Comparison of ENCODE assay signal across 27 cellular contexts in the genomic region with DNA sequence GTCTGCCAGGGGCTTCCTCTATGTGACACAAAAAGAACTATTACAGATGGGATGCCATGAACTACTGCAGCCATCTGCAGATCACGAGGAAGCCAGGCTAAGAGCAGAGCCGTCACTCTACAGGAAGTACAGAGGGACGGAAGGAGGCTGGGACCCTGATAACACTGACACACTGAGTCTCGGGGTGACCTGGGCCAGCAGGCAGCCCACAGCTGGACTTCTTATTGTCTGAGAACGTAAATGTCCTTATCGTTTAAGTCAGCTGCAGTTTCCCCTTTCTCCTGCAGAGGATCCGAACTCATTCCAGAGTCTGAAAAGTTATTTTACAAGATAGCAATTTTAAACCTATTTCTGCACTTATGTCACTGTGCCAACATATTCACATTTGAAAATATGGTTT. TPM values are rescaled to one million over a fixed set of nuclear protein-coding genes. Genes with fewer than 3 reads are reported as not detected.
DNase-seq lines count a peak whose midpoint lies in the region; TF ChIP-seq lines count a peak whose summit lies in the region.
"Had no signal": no experiment of that assay in that cellular context is flagged by ENCODE, and none has a peak within 500 bp of the region (broad histone marks: within the 10 kb centered on the region; RNA-seq: fewer than 3 reads in every experiment).

No MANE protein-coding gene starts in this region.

- H3K9me3 Mint-ChIP-seq in HFFc6 = no peaks in the 10 kb centered on the region
- H3K9me3 Mint-ChIP-seq in glutamatergic neuron (ENCODE audit: unreplicated experiment) = peaks cover 1% of the 10 kb centered on the region
- H3K9me3 Mint-ChIP-seq: activated naive CD8-positive, alpha-beta T cell treated with anti-CD3 and anti-CD28 coated beads, Interleukin-2, amount 50 U/mL, for 24 hours; brain; dendritic cell treated with granulocyte-macrophage colony-stimulating factor and Interleukin-4, amounts not matched to agents 40 ng/mL and 50 ng/mL, for 4 days; natural killer cell had no signal

- TF ChIP-seq POLR2A in Peyer's patch (IDR thresholded peaks at IDR 0.05) = no peak

- peaks cover 0 to 98% (median 2%) of the 10 kb centered on the region in 3 donors for H3K36me3 ChIP-seq in Peyer's patch
- H3K36me3 ChIP-seq: uterus had no signal

- peaks cover 7% of the 10 kb centered on the region; the same call in 1 of the 2 replicates for H3K4me1 Mint-ChIP-seq in HFFc6 (ENCODE audit: low read depth)
- no peaks in the 10 kb centered on the region for H3K4me1 Mint-ChIP-seq in glutamatergic neuron (ENCODE audit: low read depth, unreplicated experiment)
- H3K4me1 Mint-ChIP-seq: activated naive CD8-positive, alpha-beta T cell treated with anti-CD3 and anti-CD28 coated beads, Interleukin-2, amount 50 U/mL, for 24 hours; brain; natural killer cell had no signal

- H3K27ac ChIP-seq in Peyer's patch = no peak overlapping the region
- H3K27ac ChIP-seq: RWPE1, uterus had no signal

- H3K36me3 Mint-ChIP-seq in HFFc6 (ENCODE audit: low read depth) (peaks cover 40% of the 10 kb centered on the region), glutamatergic neuron (ENCODE audit: unreplicated experiment) (peaks cover 11% of the 10 kb centered on the region)

- no peaks in the 10 kb centered on the region for H3K4me1 ChIP-seq in Peyer's patch
- H3K4me1 ChIP-seq: HAP-1, uterus had no signal

- no peaks in the 10 kb centered on the region for H3K27me3 ChIP-seq in Peyer's patch
- H3K27me3 ChIP-seq: uterus had no signal

- DNase-seq in AG10803 (ENCODE audit: low read depth) (no peak), HFFc6 (no peak), cardiac fibroblast (ENCODE audit: low read depth in 2 of 2) (peak in 1 of 2 donors; percentile 50), glutamatergic neuron (no peak), NCI-H345 treated with DMSO at 0.1 percent for 48 hours (lab: John Stamatoyannopoulos, UW; ENCODE audit: unreplicated experiment) (no peak), NCI-H748 treated with DMSO at 0.1 percent for 48 hours (lab: John Stamatoyannopoulos, UW) (no peak), GM19238 (ENCODE audit: insufficient read length, low spot score) (no peak), Peyer's patch (no peak)
- DNase-seq: activated CD8-positive, alpha-beta T cell treated with anti-CD3 and anti-CD28 coated beads for 36 hours; activated effector memory CD4-positive, alpha-beta T cell treated with Interleukin-2 at 50 U/mL for 16 hours; activated naive CD8-positive, alpha-beta T cell treated with anti-CD3 and anti-CD28 coated beads, Interleukin-2, amount 50 U/mL, for 24 hours; C1 segment of cervical spinal cord; Calu3; Kasumi-1; left colon; natural killer cell; NCI-H187 treated with DMSO at 0.1 percent for 48 hours; NCI-H226; NCI-H774; stimulated activated CD4-positive, alpha-beta T cell treated with anti-CD3 and anti-CD28 coated beads, Interleukin-4, amount 100 ng/mL, for 4 hours; stimulated activated naive CD4-positive, alpha-beta T cell; T-helper 9 cell; uterus had no signal

- H3K27ac Mint-ChIP-seq in HFFc6 = no peak overlapping the region
- H3K27ac Mint-ChIP-seq in glutamatergic neuron (ENCODE audit: unreplicated experiment) = no peak overlapping the region
- H3K27ac Mint-ChIP-seq: activated CD8-positive, alpha-beta T cell treated with anti-CD3 and anti-CD28 coated beads for 36 hours; activated naive CD8-positive, alpha-beta T cell treated with anti-CD3 and anti-CD28 coated beads, Interleukin-2, amount 50 U/mL, for 24 hours; brain; dendritic cell treated with granulocyte-macrophage colony-stimulating factor and Interleukin-4, amounts not matched to agents 40 ng/mL and 50 ng/mL, for 4 days; natural killer cell had no signal

- no peaks in the 10 kb centered on the region for H3K9me3 ChIP-seq in Peyer's patch
- H3K9me3 ChIP-seq: HAP-1, uterus had no signal

- H3K27me3 Mint-ChIP-seq in HFFc6 (ENCODE audit: insufficient read depth) (peaks cover 2% of the 10 kb centered on the region), glutamatergic neuron (ENCODE audit: unreplicated experiment) (no peaks in the 10 kb centered on the region)
- H3K27me3 Mint-ChIP-seq: activated CD8-positive, alpha-beta T cell treated with anti-CD3 and anti-CD28 coated beads for 36 hours; activated naive CD8-positive, alpha-beta T cell treated with anti-CD3 and anti-CD28 coated beads, Interleukin-2, amount 50 U/mL, for 24 hours; dendritic cell treated with granulocyte-macrophage colony-stimulating factor and Interleukin-4, amounts not matched to agents 40 ng/mL and 50 ng/mL, for 4 days had no signal

- H3K4me3 ChIP-seq in AG10803 (ENCODE audit: low read length) (no peak overlapping the region), cardiac fibroblast (replicated peaks in 1 of 2; ENCODE audit: low read depth in 2 of 2, low read length in 2 of 2) (no peak overlapping the region), Peyer's patch (no peak overlapping the region)
- H3K4me3 ChIP-seq: HAP-1, uterus had no signal

- H3K4me3 Mint-ChIP-seq in HFFc6 (no peak overlapping the region), glutamatergic neuron (ENCODE audit: unreplicated experiment) (no peak overlapping the region)
- H3K4me3 Mint-ChIP-seq: activated CD8-positive, alpha-beta T cell treated with anti-CD3 and anti-CD28 coated beads for 36 hours; activated naive CD8-positive, alpha-beta T cell treated with anti-CD3 and anti-CD28 coated beads, Interleukin-2, amount 50 U/mL, for 24 hours; brain; dendritic cell treated with granulocyte-macrophage colony-stimulating factor and Interleukin-4, amounts not matched to agents 40 ng/mL and 50 ng/mL, for 4 days; natural killer cell had no signal

- TF ChIP-seq CTCF in AG10803 (conservative IDR thresholded peaks at IDR 0.05; ENCODE audit: low read length) (peak; percentile 17), HFFc6 (IDR thresholded peaks at IDR 0.05) (peak; percentile 46), cardiac fibroblast (IDR thresholded peaks at IDR 0.05; ENCODE audit: low read depth, low read length) (peak; percentile 27), glutamatergic neuron (IDR thresholded peaks at IDR 0.05; ENCODE audit: partially characterized antibody, unreplicated experiment) (peak; percentile 47), Peyer's patch (IDR thresholded peaks at IDR 0.05) (no peak)

RNA-seq across cellular contexts. Expression of a gene that starts 20.7 kb away (rescaled TPM):
- total RNA-seq in HFFc6 (2021; fragmentation: NEBNext Ultra II Directional; extraction: Animal tissue kit (Norgen Biotek cat#: 25700)) = 10 to 100 TPM; 38.0 to 48.5 (median 43.1) TPM
- total RNA-seq in glutamatergic neuron (ENCODE audit: unreplicated experiment) = 16.2 TPM
- 100 to 1,000 TPM; 136 to 161 (median 138) TPM for total RNA-seq in Peyer's patch

Comparison
In these comparisons a context has a peak if more than half of its experiments do, and no peak if none do; other contexts are left out.
1. CTCF ChIP-seq: peak in AG10803 (single experiment), HFFc6 (single experiment), cardiac fibroblast (single experiment) and glutamatergic neuron (single experiment); none in Peyer's patch (0 of 6).